In the genomic region with DNA sequence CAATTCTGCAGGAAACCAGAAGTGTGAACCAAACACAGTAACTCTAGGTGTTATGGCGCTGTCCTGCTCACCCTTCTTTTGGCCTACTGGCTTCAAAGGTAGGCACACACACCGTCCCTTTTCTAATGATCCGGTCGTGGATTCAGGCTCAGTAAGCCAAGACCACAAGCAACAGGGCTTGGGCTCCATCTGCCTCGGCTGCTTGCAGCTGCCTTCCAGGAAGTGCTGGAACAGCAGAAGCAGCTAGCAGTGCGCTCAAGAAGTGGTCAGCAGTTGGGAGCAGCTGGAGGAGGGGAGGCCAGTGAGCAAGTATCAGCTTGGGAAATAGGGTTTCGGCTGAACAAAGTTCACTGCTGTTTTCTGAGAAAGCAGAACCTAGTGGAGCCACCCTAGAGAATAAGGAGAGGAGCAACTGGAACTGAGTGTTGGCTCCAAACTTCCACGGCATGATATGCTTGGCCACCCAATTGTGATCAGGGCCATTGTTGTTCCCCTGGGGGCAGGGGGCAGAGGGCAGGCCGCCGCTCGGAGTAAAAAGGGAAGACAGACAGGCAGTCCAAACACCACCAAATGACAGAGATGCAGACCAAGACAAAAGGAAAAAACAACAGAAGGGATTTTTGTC, we compare ENCODE assay signal across 8 cellular contexts.
DNase-seq lines count a peak whose midpoint lies in the region; ATAC-seq lines count a peak whose summit lies in the region.

No MANE protein-coding gene starts in this region.

- H3K9me3 Mint-ChIP-seq in activated CD4-positive, alpha-beta memory T cell treated with anti-CD3 and anti-CD28 coated beads for 36 hours: no peaks in the 10 kb centered on the region

- no peak overlapping the region for H3K4me3 ChIP-seq in skin epidermis

- H3K36me3 Mint-ChIP-seq in activated CD4-positive, alpha-beta memory T cell treated with anti-CD3 and anti-CD28 coated beads for 36 hours: no peaks in the 10 kb centered on the region

- peak overlapping the region in 20 of 21 experiments; percentile 10 to 92 (median 71) for H3K27ac ChIP-seq in skin epidermis

- CTCF ChIA-PET in activated CD4-positive, alpha-beta memory T cell treated with anti-CD3 and anti-CD28 coated beads for 36 hours (lab: Charles Lee): interaction anchor here (0.6 to 1.3 kb wide), 9 partner anchors 8 to 460 kb away, joined by 3 to 4 read pairs (median 3); no protein-coding TSS in a partner anchor

- peaks cover 53% of the 10 kb centered on the region for H3K4me1 Mint-ChIP-seq in activated CD4-positive, alpha-beta memory T cell treated with anti-CD3 and anti-CD28 coated beads for 36 hours (ENCODE audit: low read depth)

- POLR2A ChIA-PET in activated CD4-positive, alpha-beta memory T cell treated with anti-CD3 and anti-CD28 coated beads for 36 hours (lab: Charles Lee): interaction anchor here (0.9 to 1.5 kb wide), 7 partner anchors 8 to 344 kb away, joined by 3 to 8 read pairs (median 4); no protein-coding TSS in a partner anchor

- no peaks in the 10 kb centered on the region for H3K27me3 Mint-ChIP-seq in activated CD4-positive, alpha-beta memory T cell treated with anti-CD3 and anti-CD28 coated beads for 36 hours

- intact Hi-C loops in activated CD4-positive, alpha-beta memory T cell treated with anti-CD3 and anti-CD28 coated beads for 36 hours (cut with micrococcal nuclease): no loop called here
- intact Hi-C loops in left cardiac atrium (cut with DNase I): no loop called here

- H3K4me3 Mint-ChIP-seq in activated CD4-positive, alpha-beta memory T cell treated with anti-CD3 and anti-CD28 coated beads for 36 hours: peak overlapping the region; percentile 26

- DNase-seq in COLO668 (lab: John Stamatoyannopoulos, UW; ENCODE audit: unreplicated experiment) (peak; percentile 57), left cardiac atrium (peak; percentile 76), NCI-H2029 (lab: John Stamatoyannopoulos, UW) (no peak)
- peak; percentile 37 for DNase-seq in activated CD4-positive, alpha-beta memory T cell treated with anti-CD3 and anti-CD28 coated beads for 36 hours

- H3K27ac Mint-ChIP-seq in activated CD4-positive, alpha-beta memory T cell treated with anti-CD3 and anti-CD28 coated beads for 36 hours: peak overlapping the region; percentile 87

- peak; percentile 37 for ATAC-seq in HG03354 (IDR thresholded peaks at IDR 0.05; ENCODE audit: poor library complexity, severe bottlenecking, unreplicated experiment)
- peak; percentile 88 to 94 for ATAC-seq in left cardiac atrium
- no peak for ATAC-seq in HG02571 (IDR thresholded peaks at IDR 0.05; ENCODE audit: unreplicated experiment)
- no peak for ATAC-seq in HG03439 (IDR thresholded peaks at IDR 0.05; ENCODE audit: unreplicated experiment)

Comparison
In these comparisons a context has a peak if more than half of its experiments do, and no peak if none do; other contexts are left out.
1. ATAC-seq: peak in HG03354 (single experiment) and left cardiac atrium (2 of 2); none in HG02571 (single experiment) and HG03439 (single experiment).